ENCODE assay signal across 22 cellular contexts in genomic region chr2:186497928-186498327, GRCh38.
"Had no signal": no experiment of that assay in that cellular context is flagged by ENCODE, and none has a peak within 500 bp of the region (broad histone marks: within the 10 kb centered on the region; RNA-seq: fewer than 3 reads in every experiment).

No MANE protein-coding gene starts in this region.

- H3K27me3 Mint-ChIP-seq: activated CD4-positive, alpha-beta memory T cell treated with anti-CD3 and anti-CD28 coated beads, Interleukin-2, amount 10 ng/mL, durations not matched to agents 7 days and 5 days; activated CD4-positive, alpha-beta T cell treated with anti-CD3 and anti-CD28 coated beads for 36 hours; activated naive CD4-positive, alpha-beta T cell treated with anti-CD3 and anti-CD28 coated beads, Interleukin-2, amount 10 ng/mL, durations not matched to agents 7 days and 5 days; activated T-helper 17 cell treated with anti-CD3 and anti-CD28 coated beads, Interleukin-2, amount 50 U/mL, for 72 hours; central memory CD8-positive, alpha-beta T cell; T-cell had no signal

- H3K4me3 Mint-ChIP-seq: activated CD4-positive, alpha-beta memory T cell treated with anti-CD3 and anti-CD28 coated beads, Interleukin-2, amount 10 ng/mL, durations not matched to agents 7 days and 5 days; activated CD4-positive, alpha-beta T cell treated with anti-CD3 and anti-CD28 coated beads for 36 hours; activated naive CD4-positive, alpha-beta T cell treated with anti-CD3 and anti-CD28 coated beads, Interleukin-2, amount 10 ng/mL, durations not matched to agents 7 days and 5 days; activated T-cell treated with anti-CD3 and anti-CD28 coated beads, Interleukin-2, amount 50 U/mL, for 4 hours; activated T-helper 17 cell treated with anti-CD3 and anti-CD28 coated beads, Interleukin-2, amount 50 U/mL, for 72 hours; central memory CD8-positive, alpha-beta T cell; T-cell had no signal

- H3K27ac Mint-ChIP-seq: activated CD4-positive, alpha-beta memory T cell treated with anti-CD3 and anti-CD28 coated beads, Interleukin-2, amount 10 ng/mL, durations not matched to agents 7 days and 5 days; activated CD4-positive, alpha-beta T cell treated with anti-CD3 and anti-CD28 coated beads for 36 hours; activated naive CD4-positive, alpha-beta T cell treated with anti-CD3 and anti-CD28 coated beads, Interleukin-2, amount 10 ng/mL, durations not matched to agents 7 days and 5 days; T-cell had no signal

- H3K9me3 Mint-ChIP-seq: activated CD4-positive, alpha-beta memory T cell treated with anti-CD3 and anti-CD28 coated beads, Interleukin-2, amount 10 ng/mL, durations not matched to agents 7 days and 5 days; activated naive CD4-positive, alpha-beta T cell treated with anti-CD3 and anti-CD28 coated beads, Interleukin-2, amount 10 ng/mL, durations not matched to agents 7 days and 5 days; activated T-cell treated with anti-CD3 and anti-CD28 coated beads, Interleukin-2, amount 50 U/mL, for 4 hours; activated T-helper 17 cell treated with anti-CD3 and anti-CD28 coated beads, Interleukin-2, amount 50 U/mL, for 72 hours; central memory CD8-positive, alpha-beta T cell; T-cell had no signal

- DNase-seq: activated CD4-positive, alpha-beta memory T cell treated with anti-CD3 and anti-CD28 coated beads, Interleukin-2, amount 10 ng/mL, durations not matched to agents 7 days and 5 days; activated CD4-positive, alpha-beta T cell treated with anti-CD3 and anti-CD28 coated beads for 36 hours; activated CD4-positive, alpha-beta T cell treated with anti-CD3 and anti-CD28 coated beads, Interleukin-2, amount 50 U/mL, for 1 hour; activated CD8-positive, alpha-beta memory T cell treated with anti-CD3 and anti-CD28 coated beads, Interleukin-2, amount 50 U/mL, for 48 hours; activated gamma-delta T cell treated with Interleukin-2 at 50 U/mL for 16 hours; activated naive CD4-positive, alpha-beta T cell treated with anti-CD3 and anti-CD28 coated beads, Interleukin-2, amount 10 ng/mL, durations not matched to agents 7 days and 5 days; activated T-cell treated with anti-CD3 and anti-CD28 coated beads, Interleukin-2, amount 50 U/mL, for 4 hours; amniotic stem cell; body of pancreas; NCI-H1092 treated with DMSO at 0.1 percent for 48 hours; NCI-H1436; NCI-H1694 treated with DMSO at 0.1 percent for 48 hours; NCI-H2029 treated with DMSO at 0.1 percent for 48 hours; NCI-H345; NCI-H510A; NCI-H526 treated with DMSO at 0.1 percent for 48 hours; NCI-H82; RPMI8226; T-cell; WERI-Rb-1 had no signal
